Comparison of ENCODE assay signal across 8 cellular contexts in the genomic region with DNA sequence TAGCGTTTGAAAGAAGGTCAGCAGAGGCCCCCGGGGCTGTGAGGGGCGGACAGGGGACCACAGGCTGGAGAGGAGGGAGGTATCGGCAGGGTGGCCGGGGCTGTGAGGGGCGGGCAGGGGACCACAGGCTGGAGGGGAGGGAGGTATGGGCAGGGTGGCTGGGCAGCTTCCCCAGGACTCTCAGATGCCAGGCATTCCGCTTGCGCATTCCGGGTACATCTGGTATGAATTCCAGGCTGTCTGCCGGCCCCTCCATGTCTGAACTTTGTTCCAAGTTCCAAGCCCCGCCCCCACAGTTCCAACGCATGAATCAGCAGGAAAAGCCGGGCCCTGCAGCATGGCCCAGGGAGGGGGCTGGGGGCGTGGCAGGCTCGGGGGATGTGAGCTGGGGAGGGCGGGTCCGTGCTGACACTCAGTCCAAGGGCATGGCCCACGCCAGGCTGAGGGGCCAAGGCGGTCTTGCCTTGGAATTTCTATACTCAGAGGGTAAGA. TPM values are rescaled to one million over a fixed set of nuclear protein-coding genes. Genes with fewer than 3 reads are reported as not detected.
DNase-seq lines count a peak whose midpoint lies in the region; ATAC-seq and TF ChIP-seq lines count a peak whose summit lies in the region.

No MANE protein-coding gene starts in this region.

- intact Hi-C loops in lower lobe of right lung (cut with DNase I), result no loop called here

- H3K9ac ChIP-seq in endocrine pancreas (ENCODE audit: control insufficient read depth, insufficient read depth, low read length), result peak overlapping the region; percentile 85

- peaks cover 54% of the 10 kb centered on the region for H3K4me1 Mint-ChIP-seq in stimulated activated naive CD8-positive, alpha-beta T cell treated with anti-CD3 and anti-CD28 coated beads, Interleukin-15, amount 100 ng/mL, for 72 hours

- POLR2A ChIA-PET in HEK293 (lab: Yijun Ruan, JAX), result interaction anchor here (0.6 to 4.6 kb wide), 9 partner anchors 10 to 530 kb away, joined by 3 to 45 read pairs (median 4); a partner anchor contains a TSS

- TF ChIP-seq CTCF in HEK293 (tag by site-specific recombination; IDR thresholded peaks at IDR 0.05) (no peak), lower lobe of right lung (IDR thresholded peaks at IDR 0.05) (no peak)

- H3K27me3 Mint-ChIP-seq in stimulated activated naive CD8-positive, alpha-beta T cell treated with anti-CD3 and anti-CD28 coated beads, Interleukin-15, amount 100 ng/mL, for 72 hours, result peaks cover 52% of the 10 kb centered on the region

- ATAC-seq in lower lobe of right lung (peak; percentile 43 to 57), GM18861 (IDR thresholded peaks at IDR 0.05; ENCODE audit: unreplicated experiment) (no peak), HG02610 (IDR thresholded peaks at IDR 0.05; ENCODE audit: unreplicated experiment) (no peak)
- ATAC-seq in stimulated activated naive CD8-positive, alpha-beta T cell treated with anti-CD3 and anti-CD28 coated beads, Interleukin-15, amount 100 ng/mL, for 72 hours, result no peak

- peaks cover 18% of the 10 kb centered on the region for H3K4me1 ChIP-seq in HEK293 (ENCODE audit: control insufficient read depth, insufficient read depth, low read length)
- H3K4me1 ChIP-seq in endocrine pancreas (ENCODE audit: control insufficient read depth, insufficient read depth, low read length), result no peaks in the 10 kb centered on the region
- peaks cover 66% of the 10 kb centered on the region for H3K4me1 ChIP-seq in lower lobe of right lung

- H3K9me3 Mint-ChIP-seq in stimulated activated naive CD8-positive, alpha-beta T cell treated with anti-CD3 and anti-CD28 coated beads, Interleukin-15, amount 100 ng/mL, for 72 hours, result no peaks in the 10 kb centered on the region

- DNase-seq in AG20443 (ENCODE audit: low spot score) (peak; percentile 93), SW480 (ENCODE audit: low spot score) (peak; percentile 95), lower lobe of right lung (peak; percentile 96)
- no peak for DNase-seq in stimulated activated naive CD8-positive, alpha-beta T cell treated with anti-CD3 and anti-CD28 coated beads, Interleukin-15, amount 100 ng/mL, for 72 hours

- CTCF ChIA-PET in HEK293 (lab: Yijun Ruan, JAX), result interaction anchor here (0.6 to 5.1 kb wide), 18 partner anchors 8 to 1031 kb away, joined by 3 to 44 read pairs (median 4); a partner anchor contains a TSS

- peak overlapping the region; percentile 97 to 99 for H3K4me3 Mint-ChIP-seq in stimulated activated naive CD8-positive, alpha-beta T cell treated with anti-CD3 and anti-CD28 coated beads, Interleukin-15, amount 100 ng/mL, for 72 hours

- no peak overlapping the region for H3K27ac Mint-ChIP-seq in stimulated activated naive CD8-positive, alpha-beta T cell treated with anti-CD3 and anti-CD28 coated beads, Interleukin-15, amount 100 ng/mL, for 72 hours

- H3K36me3 ChIP-seq in HEK293 (ENCODE audit: control insufficient read depth in 2 of 2, insufficient read depth in 1 of 2, low read length in 2 of 2) (peaks cover 0 to 23% of the 10 kb centered on the region in 2 experiments; a peak in 1 of 3 replicates), endocrine pancreas (ENCODE audit: control insufficient read depth, insufficient read depth, low read length) (no peaks in the 10 kb centered on the region), lower lobe of right lung (peaks cover 32% of the 10 kb centered on the region)

- H3K9me3 ChIP-seq in HEK293 (ENCODE audit: control insufficient read depth, insufficient read depth, low read depth, low read length) (no peaks in the 10 kb centered on the region), endocrine pancreas (ENCODE audit: control insufficient read depth, low read length) (no peaks in the 10 kb centered on the region), lower lobe of right lung (no peaks in the 10 kb centered on the region)

- H3K27me3 ChIP-seq in endocrine pancreas (ENCODE audit: control insufficient read depth, insufficient read depth, low read length), result no peaks in the 10 kb centered on the region
- H3K27me3 ChIP-seq in lower lobe of right lung (ENCODE audit: low read depth), result no peaks in the 10 kb centered on the region

- H3K27ac ChIP-seq in HEK293 (ENCODE audit: extremely low read depth, low read depth, low read length) (peak overlapping the region; percentile 80; the same call in 1 of the 2 replicates), lower lobe of right lung (peak overlapping the region; percentile 98)

- H3K4me3 ChIP-seq in HEK293 (ENCODE audit: low read depth, low read length), result peak overlapping the region; percentile 86
- peak overlapping the region; percentile 65 for H3K4me3 ChIP-seq in endocrine pancreas (ENCODE audit: control insufficient read depth, insufficient read depth, low read length)
- peak overlapping the region; percentile 82 for H3K4me3 ChIP-seq in lower lobe of right lung

TF ChIP-seq in HEK293, 187 proteins besides CTCF, POLR2A, EP300 and RAD21 (continues in another document):
- no peak for TF ChIP-seq ZNF302 (tag by site-specific recombination; IDR thresholded peaks at IDR 0.05; ENCODE audit: low read depth)
- TF ChIP-seq IKZF3 (tag by site-specific recombination; IDR thresholded peaks at IDR 0.05), result peak; percentile 77
- TF ChIP-seq, protein P1, sequence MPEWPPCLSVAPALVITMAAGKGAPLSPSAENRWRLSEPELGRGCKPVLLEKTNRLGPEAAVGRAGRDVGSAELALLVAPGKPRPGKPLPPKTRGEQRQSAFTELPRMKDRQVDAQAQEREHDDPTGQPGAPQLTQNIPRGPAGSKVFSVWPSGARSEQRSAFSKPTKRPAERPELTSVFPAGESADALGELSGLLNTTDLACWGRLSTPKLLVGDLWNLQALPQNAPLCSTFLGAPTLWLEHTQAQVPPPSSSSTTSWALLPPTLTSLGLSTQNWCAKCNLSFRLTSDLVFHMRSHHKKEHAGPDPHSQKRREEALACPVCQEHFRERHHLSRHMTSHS (tag by site-specific recombination; IDR thresholded peaks at IDR 0.05), result no peak
- no peak for TF ChIP-seq ZSCAN30 (tag by site-specific recombination; IDR thresholded peaks at IDR 0.05)
- TF ChIP-seq, protein P2, sequence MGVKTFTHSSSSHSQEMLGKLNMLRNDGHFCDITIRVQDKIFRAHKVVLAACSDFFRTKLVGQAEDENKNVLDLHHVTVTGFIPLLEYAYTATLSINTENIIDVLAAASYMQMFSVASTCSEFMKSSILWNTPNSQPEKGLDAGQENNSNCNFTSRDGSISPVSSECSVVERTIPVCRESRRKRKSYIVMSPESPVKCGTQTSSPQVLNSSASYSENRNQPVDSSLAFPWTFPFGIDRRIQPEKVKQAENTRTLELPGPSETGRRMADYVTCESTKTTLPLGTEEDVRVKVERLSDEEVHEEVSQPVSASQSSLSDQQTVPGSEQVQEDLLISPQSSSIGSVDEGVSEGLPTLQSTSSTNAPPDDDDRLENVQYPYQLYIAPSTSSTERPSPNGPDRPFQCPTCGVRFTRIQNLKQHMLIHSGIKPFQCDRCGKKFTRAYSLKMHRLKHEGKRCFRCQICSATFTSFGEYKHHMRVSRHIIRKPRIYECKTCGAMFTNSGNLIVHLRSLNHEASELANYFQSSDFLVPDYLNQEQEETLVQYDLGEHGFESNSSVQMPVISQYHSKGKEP (tag by site-specific recombination; IDR thresholded peaks at IDR 0.05), result peak; percentile 72
- TF ChIP-seq, protein P3, sequence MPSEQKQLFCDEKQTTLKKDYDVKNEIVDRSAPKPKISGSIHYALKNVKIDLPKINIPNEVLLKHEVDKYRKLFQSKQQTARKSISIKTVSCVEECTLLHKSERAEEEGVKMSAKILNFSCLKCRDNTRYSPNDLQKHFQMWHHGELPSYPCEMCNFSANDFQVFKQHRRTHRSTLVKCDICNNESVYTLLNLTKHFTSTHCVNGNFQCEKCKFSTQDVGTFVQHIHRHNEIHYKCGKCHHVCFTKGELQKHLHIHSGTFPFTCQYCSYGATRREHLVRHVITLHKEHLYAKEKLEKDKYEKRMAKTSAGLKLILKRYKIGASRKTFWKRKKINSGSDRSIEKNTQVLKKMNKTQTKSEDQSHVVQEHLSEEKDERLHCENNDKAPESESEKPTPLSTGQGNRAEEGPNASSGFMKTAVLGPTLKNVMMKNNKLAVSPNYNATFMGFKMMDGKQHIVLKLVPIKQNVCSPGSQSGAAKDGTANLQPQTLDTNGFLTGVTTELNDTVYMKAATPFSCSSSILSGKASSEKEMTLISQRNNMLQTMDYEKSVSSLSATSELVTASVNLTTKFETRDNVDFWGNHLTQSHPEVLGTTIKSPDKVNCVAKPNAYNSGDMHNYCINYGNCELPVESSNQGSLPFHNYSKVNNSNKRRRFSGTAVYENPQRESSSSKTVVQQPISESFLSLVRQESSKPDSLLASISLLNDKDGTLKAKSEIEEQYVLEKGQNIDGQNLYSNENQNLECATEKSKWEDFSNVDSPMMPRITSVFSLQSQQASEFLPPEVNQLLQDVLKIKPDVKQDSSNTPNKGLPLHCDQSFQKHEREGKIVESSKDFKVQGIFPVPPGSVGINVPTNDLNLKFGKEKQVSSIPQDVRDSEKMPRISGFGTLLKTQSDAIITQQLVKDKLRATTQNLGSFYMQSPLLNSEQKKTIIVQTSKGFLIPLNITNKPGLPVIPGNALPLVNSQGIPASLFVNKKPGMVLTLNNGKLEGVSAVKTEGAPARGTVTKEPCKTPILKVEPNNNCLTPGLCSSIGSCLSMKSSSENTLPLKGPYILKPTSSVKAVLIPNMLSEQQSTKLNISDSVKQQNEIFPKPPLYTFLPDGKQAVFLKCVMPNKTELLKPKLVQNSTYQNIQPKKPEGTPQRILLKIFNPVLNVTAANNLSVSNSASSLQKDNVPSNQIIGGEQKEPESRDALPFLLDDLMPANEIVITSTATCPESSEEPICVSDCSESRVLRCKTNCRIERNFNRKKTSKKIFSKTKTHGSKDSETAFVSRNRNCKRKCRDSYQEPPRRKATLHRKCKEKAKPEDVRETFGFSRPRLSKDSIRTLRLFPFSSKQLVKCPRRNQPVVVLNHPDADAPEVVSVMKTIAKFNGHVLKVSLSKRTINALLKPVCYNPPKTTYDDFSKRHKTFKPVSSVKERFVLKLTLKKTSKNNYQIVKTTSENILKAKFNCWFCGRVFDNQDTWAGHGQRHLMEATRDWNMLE (tag by site-specific recombination; conservative IDR thresholded peaks at IDR 0.05; ENCODE audit: low read depth), result no peak
- TF ChIP-seq ZNF121 (tag by site-specific recombination; IDR thresholded peaks at IDR 0.05), result peak; percentile 97
- peak; percentile 39 for TF ChIP-seq ZFHX2 (tag by site-specific recombination; conservative IDR thresholded peaks at IDR 0.05)

RNA-seq across cellular contexts. Expression of a gene that starts 4.4 kb away (rescaled TPM):
- total RNA-seq in lower lobe of right lung, result 13.4 TPM

RNA-seq across cellular contexts. Expression of a gene that starts 10.0 kb away (rescaled TPM):
- total RNA-seq in lower lobe of right lung, result 49.9 TPM

RNA-seq across cellular contexts. Expression of a gene that starts 28.1 kb away (rescaled TPM):
- 24.1 TPM for total RNA-seq in lower lobe of right lung

RNA-seq across cellular contexts. Expression of a gene that starts 29.9 kb away (rescaled TPM):
- 280 TPM for total RNA-seq in lower lobe of right lung

RNA-seq across cellular contexts. Expression of a gene that starts 47.3 kb away (rescaled TPM):
- total RNA-seq in lower lobe of right lung, result 204 TPM

Comparison
In these comparisons a context has a peak if more than half of its experiments do, and no peak if none do; other contexts are left out.
1. DNase-seq: peak in AG20443 (single experiment), SW480 (single experiment) and lower lobe of right lung (single experiment); none in stimulated activated naive CD8-positive, alpha-beta T cell treated with anti-CD3 and anti-CD28 coated beads, Interleukin-15, amount 100 ng/mL, for 72 hours (0 of 2).
2. ATAC-seq: peak in lower lobe of right lung (2 of 2); none in stimulated activated naive CD8-positive, alpha-beta T cell treated with anti-CD3 and anti-CD28 coated beads, Interleukin-15, amount 100 ng/mL, for 72 hours (single experiment), GM18861 (single experiment) and HG02610 (single experiment).
3. Peak in every context shown above with its lines, with median percentiles within 50 percentile points of each other: H3K4me3 ChIP-seq.